ENCODE assay signal across 24 cellular contexts in genomic region chr2:1960761-1961160, GRCh38.
DNase-seq lines count a peak whose midpoint lies in the region; ATAC-seq, FAIRE-seq and TF ChIP-seq lines count a peak whose summit lies in the region.
"Had no signal": no experiment of that assay in that cellular context is flagged by ENCODE, and none has a peak within 500 bp of the region (broad histone marks: within the 10 kb centered on the region; RNA-seq: fewer than 3 reads in every experiment).

No MANE protein-coding gene starts in this region.

- no peak overlapping the region for H3K56ac ChIP-seq in H1 (replicated peaks; ENCODE audit: insufficient read length, low read depth, low read length)

- no peak overlapping the region for H4K5ac ChIP-seq in H1 (ENCODE audit: insufficient read length, low read depth, low read length)

- no peaks in the 10 kb centered on the region for H3K79me2 ChIP-seq in H1 (ENCODE audit: control insufficient read depth in 1 of 2, insufficient read depth in 2 of 2, low read length in 2 of 2)

- no peaks in the 10 kb centered on the region for H3K9me3 ChIP-seq in H1 (ENCODE audit: insufficient read depth in 2 of 2, low read depth in 1 of 2, low read length in 1 of 2)
- H3K9me3 ChIP-seq in sigmoid colon = peaks cover 0 to 4% (median under 1%) of the 10 kb centered on the region in 4 donors
- H3K9me3 ChIP-seq: BE2C, Caco-2 had no signal

- H3K14ac ChIP-seq in H1 (ENCODE audit: insufficient read length) = no peak overlapping the region

- H4K8ac ChIP-seq in H1 (ENCODE audit: extremely low read depth, insufficient read depth, low read length) = no peak overlapping the region; the same call in 1 of the 2 replicates

- peak overlapping the region; percentile 29; the same call in 1 of the 2 replicates for H2AFZ ChIP-seq in H1 (ENCODE audit: low read length)

- no peak overlapping the region for H3K27ac ChIP-seq in H1 (ENCODE audit: low read depth, low read length)
- no peak overlapping the region for H3K27ac ChIP-seq in sigmoid colon
- H3K27ac ChIP-seq: BLaER1 had no signal

- POLR2A ChIA-PET in H1 (lab: Charles Lee; ENCODE audit: partially characterized antibody) = no interaction called here

- peaks cover 14% of the 10 kb centered on the region for H3K9me3 Mint-ChIP-seq in chondrocyte (ENCODE audit: low read depth)
- H3K9me3 Mint-ChIP-seq: CD14-positive monocyte; CD4-positive, CD25-positive, alpha-beta regulatory T cell; CD8-positive, alpha-beta T cell had no signal

- intact Hi-C loops in sigmoid colon (cut with DNase I) = no loop called here

- H2AK5ac ChIP-seq in H1 (ENCODE audit: low read depth, low read length) = no peak overlapping the region

- H3K4ac ChIP-seq in H1 (replicated peaks; ENCODE audit: insufficient read length, low read depth, low read length) = no peak overlapping the region

- no peak overlapping the region for H2BK120ac ChIP-seq in H1 (replicated peaks; ENCODE audit: low read depth, low read length)

- TF ChIP-seq CTCF in chondrocyte (IDR thresholded peaks at IDR 0.05) (no peak), H1 (IDR thresholded peaks at IDR 0.05; ENCODE audit: control extremely low read depth in 1 of 3, insufficient read depth in 1 of 3, low read depth in 1 of 3, low read length in 3 of 3) (no peak), sigmoid colon (IDR thresholded peaks at IDR 0.05) (no peak)

- H3K4me3 ChIP-seq in H1 (ENCODE audit: extremely low read depth in 1 of 4, insufficient read depth in 2 of 4, low read depth in 3 of 4, low read length in 4 of 4) (no peak overlapping the region), sigmoid colon (no peak overlapping the region)
- H3K4me3 ChIP-seq: BLaER1 had no signal

- H3K4me3 Mint-ChIP-seq in chondrocyte (ENCODE audit: unreplicated experiment) = no peak overlapping the region
- H3K4me3 Mint-ChIP-seq: CD14-positive monocyte; CD4-positive, CD25-positive, alpha-beta regulatory T cell; CD8-positive, alpha-beta T cell had no signal

- H3K27me3 ChIP-seq in H1 (replicated peaks in 1 of 4; ENCODE audit: control insufficient read depth in 3 of 4, extremely low read depth in 1 of 4, insufficient read depth in 3 of 4, low read length in 3 of 4) = no peaks in the 10 kb centered on the region
- no peaks in the 10 kb centered on the region for H3K27me3 ChIP-seq in sigmoid colon
- H3K27me3 ChIP-seq: BE2C, BLaER1 had no signal

- TF ChIP-seq RAD21 in H1 (IDR thresholded peaks at IDR 0.05 in 1 of 2, conservative IDR thresholded peaks at IDR 0.05 in 1 of 2; ENCODE audit: low read depth in 2 of 2, low read length in 2 of 2) = no peak

- H3K27me3 Mint-ChIP-seq in chondrocyte (ENCODE audit: low read depth) = peaks cover 3% of the 10 kb centered on the region
- H3K27me3 Mint-ChIP-seq: CD4-positive, CD25-positive, alpha-beta regulatory T cell had no signal

- no peak overlapping the region for H3K9ac ChIP-seq in H1 (replicated peaks in 1 of 4; ENCODE audit: extremely low read depth in 1 of 4, low read depth in 3 of 4, low read length in 3 of 4)
- H3K9ac ChIP-seq: BLaER1 had no signal

- H3K27ac Mint-ChIP-seq in chondrocyte (ENCODE audit: unreplicated experiment) = peak overlapping the region; percentile 29
- H3K27ac Mint-ChIP-seq: CD14-positive monocyte; CD4-positive, CD25-positive, alpha-beta regulatory T cell; CD8-positive, alpha-beta T cell had no signal

- WGBS in H1 (ENCODE audit: extremely low coverage in 1 of 2, insufficient coverage in 1 of 2, insufficient read length in 1 of 2, insufficient replicate concordance in 2 of 2, low coverage in 1 of 2, low lambda C conversion rate in 2 of 2, missing lambda C conversion rate in 1 of 2), 2 experiments = 90% methylated on average over 5 of the region's 5 CpGs; no CpG with 5 or more reads in 1 of the 2 experiments
- 96 to 97% methylated on average over 5 of the region's 5 CpGs for WGBS in sigmoid colon, 2 donors

- no peak overlapping the region for H4K91ac ChIP-seq in H1 (replicated peaks; ENCODE audit: insufficient read length, low read length)

- no peaks in the 10 kb centered on the region for H3K36me3 ChIP-seq in H1 (ENCODE audit: control insufficient read depth in 2 of 4, insufficient read depth in 4 of 4, low read length in 3 of 4)
- H3K36me3 ChIP-seq in sigmoid colon = no peaks in the 10 kb centered on the region
- H3K36me3 ChIP-seq: BE2C, BLaER1 had no signal

- H3K4me1 ChIP-seq in H1 (replicated peaks in 1 of 4; ENCODE audit: control insufficient read depth in 3 of 4, insufficient read depth in 4 of 4, low read length in 3 of 4) = no peaks in the 10 kb centered on the region
- no peaks in the 10 kb centered on the region for H3K4me1 ChIP-seq in sigmoid colon
- H3K4me1 ChIP-seq: BE2C, Caco-2 had no signal

- CTCF ChIA-PET in H1 (lab: Charles Lee; ENCODE audit: partially characterized antibody) = interaction anchor here (1.0 to 2.1 kb wide), 3 partner anchors 12 to 141 kb away, joined by 3 to 5 read pairs (median 3); no protein-coding TSS in a partner anchor

- no peak overlapping the region for H2BK20ac ChIP-seq in H1 (ENCODE audit: low read length)

- peaks cover 1% of the 10 kb centered on the region for H3K36me3 Mint-ChIP-seq in chondrocyte (ENCODE audit: low read depth)
- H3K36me3 Mint-ChIP-seq: CD14-positive monocyte; CD4-positive, CD25-positive, alpha-beta regulatory T cell; CD8-positive, alpha-beta T cell had no signal

- no peak overlapping the region for H3K18ac ChIP-seq in H1 (ENCODE audit: extremely low read depth, low read length)

- no peaks in the 10 kb centered on the region for H3K4me1 Mint-ChIP-seq in chondrocyte (ENCODE audit: low read depth)
- H3K4me1 Mint-ChIP-seq: CD14-positive monocyte; CD4-positive, CD25-positive, alpha-beta regulatory T cell had no signal

- DNase-seq in chondrocyte (ENCODE audit: low spot score) (no peak), H1 (ENCODE audit: low read depth in 1 of 2, low spot score in 2 of 2) (no peak), sigmoid colon (peak; percentile 39), NCI-H1417 treated with DMSO at 0.1 percent for 48 hours (lab: John Stamatoyannopoulos, UW) (no peak), GM12892 (ENCODE audit: insufficient read length) (no peak)
- DNase-seq: 8988T; ACHN; BE2C; C1 segment of cervical spinal cord; Caco-2; Calu3; CD4-positive, CD25-positive, alpha-beta regulatory T cell; CD8-positive, alpha-beta T cell; DMS79 treated with DMSO at 0.1 percent for 48 hours; GF-D8 had no signal

- TF ChIP-seq EP300 in H1 (IDR thresholded peaks at IDR 0.05; ENCODE audit: borderline replicate concordance in 1 of 2, low read depth in 2 of 2, low read length in 2 of 2) (no peak), sigmoid colon (IDR thresholded peaks at IDR 0.05) (no peak)

- no peak overlapping the region for H3K4me2 ChIP-seq in H1 (ENCODE audit: insufficient read depth in 1 of 2, low read depth in 2 of 2, low read length in 2 of 2)
- H3K4me2 ChIP-seq: BLaER1 had no signal

- no peaks in the 10 kb centered on the region for H3K79me1 ChIP-seq in H1 (ENCODE audit: low read depth, low read length)

- H2BK15ac ChIP-seq in H1 (ENCODE audit: low read length) = 0 out of 2 replicates have a peak overlapping the region, but pooled peaks have one; percentile 6

- no peak for FAIRE-seq in H1 (lab: Jason Lieb, UNC)
- no peak for FAIRE-seq in GM12892 (lab: Jason Lieb, UNC)
- FAIRE-seq: A204.1, D721Med, G401.6, GM12891, GM18507, GM19239 had no signal

- H2BK5ac ChIP-seq in H1 (ENCODE audit: low read depth, low read length) = no peak overlapping the region

- no peak overlapping the region for H3K23ac ChIP-seq in H1 (ENCODE audit: insufficient read length)

- no peaks in the 10 kb centered on the region for H4K20me1 ChIP-seq in H1 (replicated peaks in 1 of 2; ENCODE audit: control insufficient read depth in 1 of 2, insufficient read depth in 2 of 2, low read length in 2 of 2)
- H4K20me1 ChIP-seq: BLaER1 had no signal

- no peak for ATAC-seq in GM18511 (IDR thresholded peaks at IDR 0.05; ENCODE audit: unreplicated experiment)
- ATAC-seq: CD8-positive, alpha-beta T cell had no signal

- TF ChIP-seq POLR2A in H1 (IDR thresholded peaks at IDR 0.05; ENCODE audit: control extremely low read depth in 1 of 2, low read depth in 2 of 2, low read length in 2 of 2) (no peak), sigmoid colon (IDR thresholded peaks at IDR 0.05) (no peak), GM12892 (IDR thresholded peaks at IDR 0.05; ENCODE audit: low read depth, low read length) (no peak)

- H2BK12ac ChIP-seq in H1 (ENCODE audit: low read depth, low read length) = no peak overlapping the region

- peaks cover 2% of the 10 kb centered on the region; the same call in 1 of the 2 replicates for H3K23me2 ChIP-seq in H1 (ENCODE audit: low read depth, low read length)

TF ChIP-seq in H1, 55 proteins besides CTCF, POLR2A, EP300 and RAD21:
- no peak for TF ChIP-seq SAP30 (IDR thresholded peaks at IDR 0.05; ENCODE audit: insufficient read depth, insufficient replicate concordance, low read length)
- TF ChIP-seq SRF (IDR thresholded peaks at IDR 0.05; ENCODE audit: low read depth, low read length) = no peak
- TF ChIP-seq TCF12 (IDR thresholded peaks at IDR 0.05; ENCODE audit: low read depth, low read length) = no peak
- no peak for TF ChIP-seq CBX5 (IDR thresholded peaks at IDR 0.05; ENCODE audit: low read depth, low read length)
- no peak for TF ChIP-seq ATF3 (IDR thresholded peaks at IDR 0.05; ENCODE audit: insufficient read depth, low read depth, low read length)
- TF ChIP-seq USF2 (IDR thresholded peaks at IDR 0.05; ENCODE audit: low read length) = no peak
- no peak for TF ChIP-seq SIN3A (conservative IDR thresholded peaks at IDR 0.05 in 1 of 2, IDR thresholded peaks at IDR 0.05 in 1 of 2; ENCODE audit: low read depth in 1 of 2, low read length in 2 of 2)
- TF ChIP-seq KDM5A (IDR thresholded peaks at IDR 0.05; ENCODE audit: low read length) = no peak
- TF ChIP-seq ZNF274 (IDR thresholded peaks at IDR 0.05; ENCODE audit: borderline replicate concordance, extremely low read depth, low read length) = no peak
- TF ChIP-seq PHF8 (conservative IDR thresholded peaks at IDR 0.05; ENCODE audit: low read depth, low read length) = no peak
- TF ChIP-seq TAF7 (optimal IDR thresholded peaks at IDR 0.05; ENCODE audit: borderline replicate concordance, low read depth, low read length) = no peak
- no peak for TF ChIP-seq NANOG (IDR thresholded peaks at IDR 0.05; ENCODE audit: insufficient read depth, low read depth, low read length, poor library complexity, severe bottlenecking)
- no peak for TF ChIP-seq SP4 (IDR thresholded peaks at IDR 0.05; ENCODE audit: low read length)
